In the genomic region with DNA sequence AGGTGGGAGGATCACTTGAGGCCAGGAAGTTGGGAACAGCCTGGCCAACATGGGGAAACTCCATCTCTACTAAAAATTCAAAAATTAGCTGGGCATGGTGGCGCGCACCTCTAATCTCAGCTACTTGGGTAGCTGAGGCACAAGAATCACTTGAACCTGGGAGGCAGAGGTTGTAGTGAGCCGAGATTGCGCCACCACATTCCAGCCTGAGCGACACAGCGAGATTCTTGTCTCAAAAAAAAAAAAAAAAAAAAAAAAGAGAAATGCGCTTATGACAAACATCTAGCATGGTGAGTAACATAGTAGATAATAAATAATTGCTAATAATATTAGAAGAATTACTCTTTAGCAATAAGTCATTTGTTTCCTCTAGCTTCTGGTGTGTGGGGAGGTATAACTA, we compare ENCODE assay signal across 12 cellular contexts. TPM values are rescaled to one million over a fixed set of nuclear protein-coding genes. Genes with fewer than 3 reads are reported as not detected.
A peak's percentile ranks its signal among the peaks of the same experiment; 100 is the strongest.
DNase-seq lines count a peak whose midpoint lies in the region; ATAC-seq, FAIRE-seq and TF ChIP-seq lines count a peak whose summit lies in the region.
"Had no signal": no experiment of that assay in that cellular context is flagged by ENCODE, and none has a peak within 500 bp of the region (broad histone marks: within the 10 kb centered on the region; RNA-seq: fewer than 3 reads in every experiment).

No MANE protein-coding gene starts in this region.

- intact Hi-C loops in esophagus muscularis mucosa (cut with DNase I), result no loop called here
- intact Hi-C loops in pancreas (cut with DNase I), result no loop called here

- DNase-seq in SK-N-MC (ENCODE audit: low read depth, low spot score), result no peak
- no peak for DNase-seq in esophagus muscularis mucosa (ENCODE audit: extremely low spot score)
- DNase-seq in pancreas, result no peak
- DNase-seq in NOMO-1 (lab: John Stamatoyannopoulos, UW; ENCODE audit: unreplicated experiment in 2 of 2), result no peak
- DNase-seq: activated naive CD4-positive, alpha-beta T cell treated with anti-CD3 and anti-CD28 coated beads for 36 hours; KBM-7; NCI-H524 had no signal

- H3K79me2 ChIP-seq in ACC112 (ENCODE audit: control insufficient read depth, insufficient read depth, low read length, unreplicated experiment), result peaks cover 64% of the 10 kb centered on the region

- TF ChIP-seq CTCF in esophagus muscularis mucosa (IDR thresholded peaks at IDR 0.05) (no peak), pancreas (IDR thresholded peaks at IDR 0.05) (no peak)

- TF ChIP-seq EP300 in esophagus muscularis mucosa (IDR thresholded peaks at IDR 0.05), result no peak

- 86% methylated on average over 7 of the region's 7 CpGs for WGBS in esophagus muscularis mucosa
- WGBS in pancreas, 2 donors, result 70 to 84% methylated on average over 7 of the region's 7 CpGs

- H3K9ac ChIP-seq in SK-N-MC (ENCODE audit: insufficient read length), result no peak overlapping the region

- no peak for TF ChIP-seq POLR2A in esophagus muscularis mucosa (IDR thresholded peaks at IDR 0.05; ENCODE audit: low read depth)

- H3K36me3 ChIP-seq in ACC112 (ENCODE audit: insufficient read depth, low read length) (no peaks in the 10 kb centered on the region), SK-N-MC (ENCODE audit: insufficient read depth, low read length) (no peaks in the 10 kb centered on the region), esophagus muscularis mucosa (no peaks in the 10 kb centered on the region), pancreas (no peaks in the 10 kb centered on the region)

- H3K27ac ChIP-seq in ACC112 (ENCODE audit: low read depth, low read length), result peak overlapping the region; percentile 92
- peak overlapping the region; percentile 93 for H3K27ac ChIP-seq in SK-N-MC
- H3K27ac ChIP-seq in esophagus muscularis mucosa (replicated peaks in 1 of 4), result peak overlapping the region; percentile 80 to 87 (median 85)
- peak overlapping the region in 3 of 4 donors; percentile 37 to 80 (median 68) for H3K27ac ChIP-seq in pancreas

- FAIRE-seq in pancreas (lab: Jason Lieb, UNC), result no peak
- FAIRE-seq: TTC549 had no signal

- no peaks in the 10 kb centered on the region for H3K9me3 ChIP-seq in SK-N-MC (ENCODE audit: low read depth, low read length)
- H3K9me3 ChIP-seq in esophagus muscularis mucosa, result no peaks in the 10 kb centered on the region
- H3K9me3 ChIP-seq in pancreas, result no peaks in the 10 kb centered on the region

- no peaks in the 10 kb centered on the region for H3K27me3 ChIP-seq in ACC112 (ENCODE audit: insufficient read depth, low read length)
- no peaks in the 10 kb centered on the region for H3K27me3 ChIP-seq in esophagus muscularis mucosa
- no peaks in the 10 kb centered on the region for H3K27me3 ChIP-seq in pancreas

- H2AFZ ChIP-seq in ACC112 (ENCODE audit: low read length, unreplicated experiment), result no peak overlapping the region

- ATAC-seq in pancreas (no peak), GM19463 (IDR thresholded peaks at IDR 0.05; ENCODE audit: unreplicated experiment) (no peak), GM19467 (IDR thresholded peaks at IDR 0.05; ENCODE audit: unreplicated experiment) (no peak), GM18868 (IDR thresholded peaks at IDR 0.05; ENCODE audit: unreplicated experiment) (no peak)

- H3K4me1 ChIP-seq in ACC112 (ENCODE audit: control insufficient read depth, insufficient read depth, low read length, unreplicated experiment) (peaks cover 79% of the 10 kb centered on the region), esophagus muscularis mucosa (peaks cover 64 to 99% (median 98%) of the 10 kb centered on the region in 4 donors), pancreas (peaks cover 30 to 43% (median 34%) of the 10 kb centered on the region in 3 donors)

- H3K4me3 ChIP-seq in ACC112 (ENCODE audit: low read depth, low read length) (no peak overlapping the region; the same call in 1 of the 2 replicates), SK-N-MC (no peak overlapping the region; the same call in 1 of the 2 replicates), esophagus muscularis mucosa (no peak overlapping the region), pancreas (no peak overlapping the region)

RNA-seq across cellular contexts. Expression of gene RUSC2, which starts 25.9 kb away (rescaled TPM):
- total RNA-seq in esophagus muscularis mucosa, result 10 to 100 TPM; 48.0 to 91.2 (median 73.8) TPM
- 10 to 100 TPM in 4 of 6 donors, 1 to 10 TPM in 2; 9.0 to 22.1 (median 12.6) TPM for total RNA-seq in pancreas
- 10 to 100 TPM; 24.0 to 27.1 TPM for polyA plus RNA-seq in pancreas
